Comparison of ENCODE assay signal across 15 cellular contexts in the genomic region with DNA sequence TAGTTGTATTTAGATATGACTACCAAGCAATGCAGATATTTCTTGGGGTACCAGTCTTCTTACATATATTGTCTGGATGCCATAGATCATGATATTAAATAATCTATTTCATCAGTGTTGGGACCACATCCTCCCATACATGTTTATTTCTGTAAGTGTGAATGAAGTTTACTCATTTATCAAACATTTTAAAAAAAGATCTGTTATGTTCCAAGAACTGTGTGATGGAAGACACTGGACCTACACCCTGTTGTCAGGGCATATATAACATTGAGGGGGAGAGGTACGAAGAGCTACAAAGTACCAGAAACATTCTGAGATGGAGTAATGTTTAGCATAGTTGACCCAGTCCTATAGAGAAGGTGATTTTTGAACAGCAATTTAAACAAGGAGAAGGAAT. TPM values are rescaled to one million over a fixed set of nuclear protein-coding genes. Genes with fewer than 3 reads are reported as not detected.
DNase-seq lines count a peak whose midpoint lies in the region; ATAC-seq and TF ChIP-seq lines count a peak whose summit lies in the region.
"Had no signal": no experiment of that assay in that cellular context is flagged by ENCODE, and none has a peak within 500 bp of the region (broad histone marks: within the 10 kb centered on the region; RNA-seq: fewer than 3 reads in every experiment).

No MANE protein-coding gene starts in this region.

- no peaks in the 10 kb centered on the region for H3K9me3 Mint-ChIP-seq in T-cell

- DNase-seq in T-cell = no peak
- no peak for DNase-seq in colonic mucosa
- DNase-seq in adrenal gland = no peak
- no peak for DNase-seq in 8988T
- DNase-seq: activated CD4-positive, alpha-beta T cell treated with anti-CD3 and anti-CD28 coated beads, Interleukin-2, amount 50 U/mL, for 1 hour; glutamatergic neuron; islet precursor cell; NCI-H2029 treated with DMSO at 0.1 percent for 48 hours; NCI-H748 treated with DMSO at 0.1 percent for 48 hours had no signal

- no peaks in the 10 kb centered on the region for H3K9me2 ChIP-seq in DOHH2 (replicated peaks; ENCODE audit: control insufficient read depth, low read length)

- TF ChIP-seq POLR2A in adrenal gland (IDR thresholded peaks at IDR 0.05) = no peak

- peaks cover 100% of the 10 kb centered on the region for H3K79me2 ChIP-seq in DOHH2 (ENCODE audit: control insufficient read depth, low read length)

- peaks cover 60% of the 10 kb centered on the region for H3K36me3 ChIP-seq in DOHH2 (ENCODE audit: control insufficient read depth, low read length)
- H3K36me3 ChIP-seq in colonic mucosa = no peaks in the 10 kb centered on the region
- peaks cover 0 to 9% (median 0%) of the 10 kb centered on the region in 3 donors for H3K36me3 ChIP-seq in skeletal muscle tissue (ENCODE audit: control insufficient read depth in 3 of 3, insufficient read depth in 3 of 3, low read length in 3 of 3)
- H3K36me3 ChIP-seq in adrenal gland (replicated peaks in 1 of 2) = no peaks in the 10 kb centered on the region
- H3K36me3 ChIP-seq: suprapubic skin had no signal

- peak overlapping the region; percentile 24 for H3K27ac ChIP-seq in DOHH2 (ENCODE audit: low read depth, low read length)
- peak overlapping the region; percentile 71 for H3K27ac ChIP-seq in colonic mucosa
- peak overlapping the region; percentile 34 for H3K27ac ChIP-seq in skeletal muscle tissue (ENCODE audit: low read depth, low read length)
- H3K27ac ChIP-seq in adrenal gland = no peak overlapping the region
- H3K27ac ChIP-seq: epithelial cell of prostate, RWPE1, suprapubic skin had no signal

- POLR2A ChIA-PET in T-cell (lab: Charles Lee) = interaction anchor here (0.5 to 1.2 kb wide), 3 partner anchors 13 to 218 kb away, joined by 3 to 6 read pairs (median 3); no protein-coding TSS in a partner anchor

- peaks cover 35% of the 10 kb centered on the region for H4K20me1 ChIP-seq in DOHH2 (ENCODE audit: control insufficient read depth, insufficient read depth, low read depth, low read length)

- H3K9me3 ChIP-seq in DOHH2 (ENCODE audit: control insufficient read depth, insufficient read depth, low read length) (no peaks in the 10 kb centered on the region), colonic mucosa (no peaks in the 10 kb centered on the region), skeletal muscle tissue (ENCODE audit: control insufficient read depth in 3 of 3, low read length in 3 of 3) (no peaks in the 10 kb centered on the region), adrenal gland (replicated peaks in 1 of 3) (no peaks in the 10 kb centered on the region)
- H3K9me3 ChIP-seq: suprapubic skin had no signal

- H3F3A ChIP-seq in DOHH2 (ENCODE audit: control insufficient read depth, insufficient read depth) = peaks cover 31% of the 10 kb centered on the region

- H3K27me3 Mint-ChIP-seq in T-cell = no peaks in the 10 kb centered on the region

- peaks cover 43% of the 10 kb centered on the region for H3K36me3 Mint-ChIP-seq in T-cell

- H3K4me3 ChIP-seq in DOHH2 (ENCODE audit: low read length) = peak overlapping the region; percentile 7; the same call in 1 of the 2 replicates
- H3K4me3 ChIP-seq in colonic mucosa = no peak overlapping the region
- H3K4me3 ChIP-seq in skeletal muscle tissue (ENCODE audit: low read length in 3 of 3) = peak overlapping the region in 1 of 3 donors; percentile 6
- no peak overlapping the region for H3K4me3 ChIP-seq in adrenal gland
- H3K4me3 ChIP-seq: suprapubic skin had no signal

- peak overlapping the region; percentile 32 to 60 (median 59) for H3K4me3 Mint-ChIP-seq in T-cell

- TF ChIP-seq CTCF in DOHH2 (IDR thresholded peaks at IDR 0.05; ENCODE audit: low read depth, low read length, poor library complexity, severe bottlenecking) (no peak), colonic mucosa (IDR thresholded peaks at IDR 0.05) (no peak), adrenal gland (IDR thresholded peaks at IDR 0.05) (no peak)

- peaks cover 86% of the 10 kb centered on the region for H3K4me1 ChIP-seq in DOHH2 (ENCODE audit: control insufficient read depth, low read length)
- H3K4me1 ChIP-seq in colonic mucosa = peaks cover 3% of the 10 kb centered on the region
- H3K4me1 ChIP-seq in skeletal muscle tissue (ENCODE audit: control insufficient read depth in 3 of 3, insufficient read depth in 3 of 3, low read length in 3 of 3) = peaks cover 18 to 56% (median 53%) of the 10 kb centered on the region in 3 donors
- peaks cover 29 to 43% of the 10 kb centered on the region in 2 donors for H3K4me1 ChIP-seq in adrenal gland (replicated peaks in 1 of 2)

- CTCF ChIA-PET in T-cell (lab: Charles Lee) = no interaction called here

- peak overlapping the region; percentile 66 to 83 for H3K27ac Mint-ChIP-seq in T-cell

- peak overlapping the region; percentile 34 for H3K4me2 ChIP-seq in DOHH2 (ENCODE audit: low read length)

- no peak for ATAC-seq in T-cell (replicated peaks in 1 of 4)
- ATAC-seq in HG03439 (IDR thresholded peaks at IDR 0.05; ENCODE audit: unreplicated experiment) = no peak

- intact Hi-C loops in colonic mucosa (cut with DNase I) (no loop called here), adrenal gland (cut with DNase I) (no loop called here)

- WGBS in adrenal gland, 4 donors = 93 to 100% (median 98%) methylated on average over 1 of the region's 1 CpG

- H3K9ac ChIP-seq in colonic mucosa (ENCODE audit: low read depth in 2 of 2, low read length in 2 of 2) (no peak overlapping the region), skeletal muscle tissue (ENCODE audit: low read depth in 1 of 3, low read length in 3 of 3) (no peak overlapping the region)

- H3K27me3 ChIP-seq in DOHH2 (ENCODE audit: control insufficient read depth, low read length) (no peaks in the 10 kb centered on the region), colonic mucosa (no peaks in the 10 kb centered on the region), skeletal muscle tissue (ENCODE audit: control insufficient read depth in 3 of 3, insufficient read depth in 3 of 3, low read length in 3 of 3) (no peaks in the 10 kb centered on the region), adrenal gland (no peaks in the 10 kb centered on the region)
- H3K27me3 ChIP-seq: suprapubic skin had no signal

- H3K4me1 Mint-ChIP-seq in T-cell = peaks cover 81 to 91% (median 89%) of the 10 kb centered on the region in 3 donors

RNA-seq across cellular contexts. Expression of a gene that starts 26.6 kb away (rescaled TPM):
- total RNA-seq in T-cell = 100 to 1,000 TPM; 408 to 705 (median 423) TPM
- 100 to 1,000 TPM; 149 to 191 TPM for total RNA-seq in colonic mucosa
- total RNA-seq in skeletal muscle tissue = 76.7 TPM
- 100 to 1,000 TPM in 6 of 8 donors, 10 to 100 TPM in 2; 85.5 to 252 (median 149) TPM for total RNA-seq in adrenal gland
- polyA plus RNA-seq in adrenal gland = 10 to 100 TPM; 30.6 to 63.8 (median 36.2) TPM

Comparison
In these comparisons a context has a peak if more than half of its experiments do, and no peak if none do; other contexts are left out.
1. H3K27ac ChIP-seq: peak in DOHH2 (single experiment), colonic mucosa (single experiment) and skeletal muscle tissue (single experiment); none in adrenal gland (0 of 5).